16 cellular contexts compared by ENCODE assay signal in genomic region chr16:54867302-54867832, GRCh38.
DNase-seq lines count a peak whose midpoint lies in the region; ATAC-seq, FAIRE-seq and TF ChIP-seq lines count a peak whose summit lies in the region.
"Had no signal": no experiment of that assay in that cellular context is flagged by ENCODE, and none has a peak within 500 bp of the region (broad histone marks: within the 10 kb centered on the region; RNA-seq: fewer than 3 reads in every experiment).

No MANE protein-coding gene starts in this region.

- no peaks in the 10 kb centered on the region for H3K36me3 ChIP-seq in GM23338 (ENCODE audit: insufficient read depth)

- no peak overlapping the region for H2AFZ ChIP-seq in GM23338

- H3K36me3 Mint-ChIP-seq in activated naive CD4-positive, alpha-beta T cell treated with anti-CD3 and anti-CD28 coated beads for 36 hours (ENCODE audit: low read depth): no peaks in the 10 kb centered on the region
- H3K36me3 Mint-ChIP-seq in GM23338 (ENCODE audit: low read depth): peaks cover 3% of the 10 kb centered on the region; the same call in 1 of the 3 replicates
- H3K36me3 Mint-ChIP-seq: CD4-positive, CD25-positive, alpha-beta regulatory T cell had no signal

- TF ChIP-seq CTCF in GM23338 (conservative IDR thresholded peaks at IDR 0.05; ENCODE audit: low read depth in 2 of 2) (no peak), GM13977 (IDR thresholded peaks at IDR 0.05; ENCODE audit: extremely low read depth, insufficient read depth, missing control alignments) (no peak)

- intact Hi-C loops in activated naive CD4-positive, alpha-beta T cell treated with anti-CD3 and anti-CD28 coated beads for 36 hours (cut with micrococcal nuclease): no loop called here

- no peak overlapping the region for H3K4me2 ChIP-seq in GM23338

- H3K9me3 Mint-ChIP-seq in activated naive CD4-positive, alpha-beta T cell treated with anti-CD3 and anti-CD28 coated beads for 36 hours: no peaks in the 10 kb centered on the region
- H3K9me3 Mint-ChIP-seq in GM23338: peaks cover 10% of the 10 kb centered on the region; the same call in 2 of the 3 replicates

- CTCF ChIA-PET in activated naive CD4-positive, alpha-beta T cell treated with anti-CD3 and anti-CD28 coated beads for 36 hours (lab: Charles Lee): no interaction called here

- in situ Hi-C loops in GM13977 (cut with MboI; ENCODE audit: low pct_unique_long_range_greater_than_20kb, low sequenced_read_pairs, unreplicated experiment): no loop called here

- H3K4me3 ChIP-seq in GM23338: no peak overlapping the region
- H3K4me3 ChIP-seq: SK-N-MC had no signal

- peaks cover 3% of the 10 kb centered on the region for H3K27me3 Mint-ChIP-seq in activated naive CD4-positive, alpha-beta T cell treated with anti-CD3 and anti-CD28 coated beads for 36 hours (ENCODE audit: low read depth)
- no peaks in the 10 kb centered on the region for H3K27me3 Mint-ChIP-seq in GM23338 (ENCODE audit: insufficient read depth, low read depth, poor library complexity)

- no peak overlapping the region for H3K27ac ChIP-seq in GM23338 (ENCODE audit: low read depth)
- H3K27ac ChIP-seq: SK-N-MC had no signal

- no peaks in the 10 kb centered on the region for H3K4me1 ChIP-seq in GM23338 (ENCODE audit: insufficient read depth)

- no peak for FAIRE-seq in urothelium cell line (lab: Jason Lieb, UNC)

- peak; percentile 13 for DNase-seq in activated naive CD4-positive, alpha-beta T cell treated with anti-CD3 and anti-CD28 coated beads for 36 hours
- DNase-seq in activated naive CD4-positive, alpha-beta T cell (lab: John Stamatoyannopoulos, UW): no peak
- peak; percentile 56 for DNase-seq in HT1080 (ENCODE audit: low read depth)
- DNase-seq in RKO (ENCODE audit: low spot score): peak; percentile 38
- peak; percentile 11 for DNase-seq in urothelium cell line (ENCODE audit: low spot score)
- DNase-seq in GM23338 (ENCODE audit: low spot score): no peak
- no peak for DNase-seq in GM13977 (ENCODE audit: low spot score)
- DNase-seq: CD4-positive, CD25-positive, alpha-beta regulatory T cell; HCEC 1CT; NCI-H1092; NCI-H146; NCI-H510A treated with DMSO at 0.1 percent for 48 hours; NCI-H82; Right ventricle myocardium superior had no signal

- peaks cover 10% of the 10 kb centered on the region; the same call in 1 of the 2 replicates for H3K9me2 ChIP-seq in GM23338 (ENCODE audit: insufficient read depth)

- H3K27me3 ChIP-seq in GM23338 (ENCODE audit: insufficient read depth): no peaks in the 10 kb centered on the region

- ATAC-seq in GM23338: no peak

- H3F3A ChIP-seq in GM23338 (replicated peaks; ENCODE audit: low read depth): no peaks in the 10 kb centered on the region

- H3K27ac Mint-ChIP-seq in activated naive CD4-positive, alpha-beta T cell treated with anti-CD3 and anti-CD28 coated beads for 36 hours: no peak overlapping the region
- H3K27ac Mint-ChIP-seq in GM23338: no peak overlapping the region
- H3K27ac Mint-ChIP-seq: B cell; CD4-positive, CD25-positive, alpha-beta regulatory T cell had no signal

- H4K20me1 ChIP-seq in GM23338 (replicated peaks; ENCODE audit: insufficient read depth): no peaks in the 10 kb centered on the region

- no peaks in the 10 kb centered on the region for H3K79me2 ChIP-seq in GM23338 (replicated peaks; ENCODE audit: insufficient read depth)

- H3K4me3 Mint-ChIP-seq in activated naive CD4-positive, alpha-beta T cell treated with anti-CD3 and anti-CD28 coated beads for 36 hours: no peak overlapping the region
- no peak overlapping the region for H3K4me3 Mint-ChIP-seq in GM23338
- H3K4me3 Mint-ChIP-seq: B cell; CD4-positive, CD25-positive, alpha-beta regulatory T cell had no signal

- no peaks in the 10 kb centered on the region for H3K4me1 Mint-ChIP-seq in activated naive CD4-positive, alpha-beta T cell treated with anti-CD3 and anti-CD28 coated beads for 36 hours (ENCODE audit: low read depth)
- peaks cover 7% of the 10 kb centered on the region; the same call in 2 of the 3 replicates for H3K4me1 Mint-ChIP-seq in GM23338
- H3K4me1 Mint-ChIP-seq: B cell; CD4-positive, CD25-positive, alpha-beta regulatory T cell had no signal

TF ChIP-seq in GM23338, 12 proteins besides CTCF, POLR2A, EP300 and RAD21 (continues in another document):
- TF ChIP-seq STAT1 (IDR thresholded peaks at IDR 0.05; ENCODE audit: unreplicated experiment) (no peak), CREB1 (CRISPR knock-in tag; IDR thresholded peaks at IDR 0.05; ENCODE audit: low read depth) (no peak), EZH2 (IDR thresholded peaks at IDR 0.05; ENCODE audit: low read depth, unreplicated experiment) (no peak), NANOG (IDR thresholded peaks at IDR 0.05; ENCODE audit: borderline replicate concordance) (no peak), EZH2phosphoT487 (IDR thresholded peaks at IDR 0.05; ENCODE audit: unreplicated experiment) (no peak), ZNF331 (CRISPR knock-in tag; IDR thresholded peaks at IDR 0.05; ENCODE audit: low read depth) (no peak), JUNB (IDR thresholded peaks at IDR 0.05; ENCODE audit: unreplicated experiment) (no peak), REST (IDR thresholded peaks at IDR 0.05; ENCODE audit: unreplicated experiment) (no peak), POLR2AphosphoS5 (IDR thresholded peaks at IDR 0.05; ENCODE audit: low read depth) (no peak)
- TF ChIP-seq, protein P1, sequence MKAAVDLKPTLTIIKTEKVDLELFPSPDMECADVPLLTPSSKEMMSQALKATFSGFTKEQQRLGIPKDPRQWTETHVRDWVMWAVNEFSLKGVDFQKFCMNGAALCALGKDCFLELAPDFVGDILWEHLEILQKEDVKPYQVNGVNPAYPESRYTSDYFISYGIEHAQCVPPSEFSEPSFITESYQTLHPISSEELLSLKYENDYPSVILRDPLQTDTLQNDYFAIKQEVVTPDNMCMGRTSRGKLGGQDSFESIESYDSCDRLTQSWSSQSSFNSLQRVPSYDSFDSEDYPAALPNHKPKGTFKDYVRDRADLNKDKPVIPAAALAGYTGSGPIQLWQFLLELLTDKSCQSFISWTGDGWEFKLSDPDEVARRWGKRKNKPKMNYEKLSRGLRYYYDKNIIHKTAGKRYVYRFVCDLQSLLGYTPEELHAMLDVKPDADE (IDR thresholded peaks at IDR 0.05): no peak

Comparison
In these comparisons a context has a peak if more than half of its experiments do, and no peak if none do; other contexts are left out.
1. DNase-seq: peak in activated naive CD4-positive, alpha-beta T cell treated with anti-CD3 and anti-CD28 coated beads for 36 hours (single experiment), HT1080 (single experiment), RKO (single experiment) and urothelium cell line (single experiment); none in activated naive CD4-positive, alpha-beta T cell (0 of 4), GM23338 (single experiment) and GM13977 (single experiment).